ENCODE assay signal across 2 cellular contexts in genomic region chr2:199680482-199680881, GRCh38.
TF ChIP-seq lines count a peak whose summit lies in the region.

No MANE protein-coding gene starts in this region.

TF ChIP-seq in H1, 55 proteins besides CTCF, POLR2A, EP300 and RAD21 (continued from another document):
- no peak for TF ChIP-seq E2F6 (IDR thresholded peaks at IDR 0.05)
- no peak for TF ChIP-seq FOSL1 (IDR thresholded peaks at IDR 0.05; ENCODE audit: insufficient read depth, low read depth, low read length)
- no peak for TF ChIP-seq CEBPB (IDR thresholded peaks at IDR 0.05; ENCODE audit: low read depth, low read length)
- no peak for TF ChIP-seq SAP30 (IDR thresholded peaks at IDR 0.05; ENCODE audit: insufficient read depth, insufficient replicate concordance, low read length)
TF ChIP-seq in H1: peak in this region for 0.

TF ChIP-seq in SK-N-SH, 30 proteins besides CTCF, POLR2A, EP300 and RAD21:
- no peak for TF ChIP-seq REST (IDR thresholded peaks at IDR 0.05; ENCODE audit: low read depth, low read length)
- no peak for TF ChIP-seq FOXJ3 (CRISPR knock-in tag; IDR thresholded peaks at IDR 0.05)
- TF ChIP-seq USF2 (IDR thresholded peaks at IDR 0.05; ENCODE audit: borderline replicate concordance, low read depth, low read length) = no peak
- no peak for TF ChIP-seq NRF1 (IDR thresholded peaks at IDR 0.05; ENCODE audit: low read depth, low read length)
